ENCODE assay signal across 8 cellular contexts in genomic region chr22:45553333-45554039, GRCh38. TPM values are rescaled to one million over a fixed set of nuclear protein-coding genes. Genes with fewer than 3 reads are reported as not detected.
DNase-seq lines count a peak whose midpoint lies in the region; ATAC-seq and TF ChIP-seq lines count a peak whose summit lies in the region.

No MANE protein-coding gene starts in this region.

- no peaks in the 10 kb centered on the region for H3K27me3 Mint-ChIP-seq in activated CD8-positive, alpha-beta memory T cell treated with anti-CD3 and anti-CD28 coated beads, Interleukin-2, amount 10 ng/mL, durations not matched to agents 7 days and 5 days

- peak; percentile 82 for DNase-seq in AG10803 (ENCODE audit: low read depth)
- DNase-seq in H7: peak; percentile 96
- peak; percentile 55 for DNase-seq in NCI-H526 treated with DMSO at 0.1 percent for 48 hours (lab: John Stamatoyannopoulos, UW)
- peak; percentile 67 for DNase-seq in activated CD8-positive, alpha-beta memory T cell treated with anti-CD3 and anti-CD28 coated beads, Interleukin-2, amount 10 ng/mL, durations not matched to agents 7 days and 5 days
- no peak for DNase-seq in epithelial cell of prostate (ENCODE audit: low read depth, low spot score)
- DNase-seq in middle frontal gyrus (ENCODE audit: extremely low spot score, low spot score): peak; percentile 53
- peak; percentile 20 for DNase-seq in stimulated activated CD8-positive, alpha-beta memory T cell treated with anti-CD3 and anti-CD28 coated beads, Interleukin-7, amount 100 ng/mL, for 24 hours (ENCODE audit: low read depth)

- H3K4me3 Mint-ChIP-seq in activated CD8-positive, alpha-beta memory T cell treated with anti-CD3 and anti-CD28 coated beads, Interleukin-2, amount 10 ng/mL, durations not matched to agents 7 days and 5 days: no peak overlapping the region

- CTCF ChIA-PET in activated CD8-positive, alpha-beta memory T cell treated with anti-CD3 and anti-CD28 coated beads, Interleukin-2, amount 10 ng/mL, durations not matched to agents 7 days and 5 days (lab: Charles Lee): interaction anchor here (0.7 to 1.2 kb wide), 6 partner anchors 17 to 339 kb away, joined by 3 to 5 read pairs (median 4); no protein-coding TSS in a partner anchor

- H3K4me1 Mint-ChIP-seq in activated CD8-positive, alpha-beta memory T cell treated with anti-CD3 and anti-CD28 coated beads, Interleukin-2, amount 10 ng/mL, durations not matched to agents 7 days and 5 days: no peaks in the 10 kb centered on the region

- TF ChIP-seq CTCF in AG10803 (conservative IDR thresholded peaks at IDR 0.05; ENCODE audit: low read length): peak; percentile 93

- H3K36me3 ChIP-seq in H7 (replicated peaks; ENCODE audit: control insufficient read depth, insufficient read depth, low read length): peaks cover 20% of the 10 kb centered on the region

- no peak for ATAC-seq in activated CD8-positive, alpha-beta memory T cell treated with anti-CD3 and anti-CD28 coated beads, Interleukin-2, amount 10 ng/mL, durations not matched to agents 7 days and 5 days
- ATAC-seq in GM18873 (IDR thresholded peaks at IDR 0.05; ENCODE audit: low FRiP score, unreplicated experiment): no peak

- H3K27me3 ChIP-seq in H7 (ENCODE audit: control insufficient read depth, insufficient read depth, low read length): no peaks in the 10 kb centered on the region

- H3K9me3 Mint-ChIP-seq in activated CD8-positive, alpha-beta memory T cell treated with anti-CD3 and anti-CD28 coated beads, Interleukin-2, amount 10 ng/mL, durations not matched to agents 7 days and 5 days (ENCODE audit: low read depth): no peaks in the 10 kb centered on the region

- no peaks in the 10 kb centered on the region for H3K36me3 Mint-ChIP-seq in activated CD8-positive, alpha-beta memory T cell treated with anti-CD3 and anti-CD28 coated beads, Interleukin-2, amount 10 ng/mL, durations not matched to agents 7 days and 5 days

- peak overlapping the region; percentile 64 for H3K27ac ChIP-seq in epithelial cell of prostate

- H3K4me3 ChIP-seq in AG10803 (ENCODE audit: low read length): no peak overlapping the region
- no peak overlapping the region for H3K4me3 ChIP-seq in H7 (ENCODE audit: insufficient read depth, low read depth, low read length)

- H3K27ac Mint-ChIP-seq in activated CD8-positive, alpha-beta memory T cell treated with anti-CD3 and anti-CD28 coated beads, Interleukin-2, amount 10 ng/mL, durations not matched to agents 7 days and 5 days: no peak overlapping the region

RNA-seq across cellular contexts. Expression of gene FBLN1, which starts 50.8 kb away (rescaled TPM):
- total RNA-seq in H7 (2014; rRNA removed; shearing (Covaris generic)): 126 and 132 TPM in 2 replicates
- under 1 TPM in 1 of 2 experiments, not detected in 1; 0.42 TPM for total RNA-seq in activated CD8-positive, alpha-beta memory T cell treated with anti-CD3 and anti-CD28 coated beads, Interleukin-2, amount 10 ng/mL, durations not matched to agents 7 days and 5 days

Comparison
In these comparisons a context has a peak if more than half of its experiments do, and no peak if none do; other contexts are left out.
1. RNA of gene FBLN1, which starts 50.8 kb away (total RNA-seq): 126 to 132 TPM in H7; 0.42 TPM in activated CD8-positive, alpha-beta memory T cell treated with anti-CD3 and anti-CD28 coated beads, Interleukin-2, amount 10 ng/mL, durations not matched to agents 7 days and 5 days; every median in the first group is over 10 times any median in the second.